Comparison of ENCODE assay signal across 22 cellular contexts in the genomic region with DNA sequence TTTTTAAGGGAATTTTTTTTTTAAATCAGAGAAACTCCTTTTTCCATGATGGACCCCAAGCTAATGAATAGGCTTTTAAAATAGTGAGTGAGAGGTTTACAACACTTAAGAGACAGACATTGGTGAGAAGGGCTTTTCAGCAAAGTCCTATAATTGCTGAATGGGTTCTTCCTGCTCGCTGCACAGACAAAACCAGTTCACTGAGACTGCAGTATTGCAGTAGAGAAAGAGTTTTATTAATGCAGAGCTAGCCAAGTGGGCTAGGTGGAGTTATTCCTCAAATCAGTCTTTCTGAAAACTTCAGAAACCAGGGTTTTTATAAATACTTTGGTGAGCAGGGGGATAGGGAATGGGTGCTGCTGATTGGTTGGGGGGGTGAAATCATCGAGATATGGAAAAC. TPM values are rescaled to one million over a fixed set of nuclear protein-coding genes. Genes with fewer than 3 reads are reported as not detected.
DNase-seq lines count a peak whose midpoint lies in the region; ATAC-seq, FAIRE-seq and TF ChIP-seq lines count a peak whose summit lies in the region.
"Had no signal": no experiment of that assay in that cellular context is flagged by ENCODE, and none has a peak within 500 bp of the region (broad histone marks: within the 10 kb centered on the region; RNA-seq: fewer than 3 reads in every experiment).

No MANE protein-coding gene starts in this region.

- no peaks in the 10 kb centered on the region for H4K20me1 ChIP-seq in K562 (replicated peaks; ENCODE audit: control insufficient read depth, insufficient read depth, low read length)

- H3K9me3 ChIP-seq in K562 (replicated peaks; ENCODE audit: control insufficient read depth, insufficient read depth, low read depth, low read length) (peaks cover 3% of the 10 kb centered on the region; the same call in 1 of the 2 replicates), liver (ENCODE audit: control insufficient read depth in 4 of 4, low read length in 3 of 4) (no peaks in the 10 kb centered on the region), prostate gland (no peaks in the 10 kb centered on the region), uterus (no peaks in the 10 kb centered on the region)

- no peak for FAIRE-seq in K562 (lab: Jason Lieb, UNC)
- FAIRE-seq: A549, D721Med, G401.6, GM12891 had no signal

- H3K27ac ChIP-seq in K562 (ENCODE audit: extremely low read depth, low read depth, low read length) (no peak overlapping the region), liver (ENCODE audit: low read depth in 1 of 2, low read length in 2 of 2) (peak overlapping the region; percentile 83 to 96), prostate gland (peak overlapping the region; percentile 74 to 79), uterus (peak overlapping the region; percentile 35 to 45)
- H3K27ac ChIP-seq: A549 had no signal

- ATAC-seq in K562, result no peak
- ATAC-seq in GM19463 (IDR thresholded peaks at IDR 0.05; ENCODE audit: unreplicated experiment), result no peak
- ATAC-seq: A549; CD8-positive, alpha-beta T cell had no signal

- in situ Hi-C loops in K562 (cut with MboI), result no loop called here

- TF ChIP-seq CTCF in K562 (IDR thresholded peaks at IDR 0.05 in 2 of 3, conservative IDR thresholded peaks at IDR 0.05 in 1 of 3; ENCODE audit: insufficient read depth in 2 of 3, low read depth in 1 of 3, low read length in 3 of 3) (no peak), liver (IDR thresholded peaks at IDR 0.05; ENCODE audit: low read depth, low read length, missing input control) (no peak), prostate gland (IDR thresholded peaks at IDR 0.05) (no peak), uterus (IDR thresholded peaks at IDR 0.05) (no peak)

- H3K4me3 ChIP-seq in K562 (no peak overlapping the region), liver (ENCODE audit: low read depth in 1 of 3, low read length in 3 of 3) (no peak overlapping the region), prostate gland (no peak overlapping the region), uterus (no peak overlapping the region)
- H3K4me3 ChIP-seq: A549 had no signal

- peaks cover 6 to 13% of the 10 kb centered on the region in 2 experiments; a peak in 3 of 5 replicates for H3K4me1 ChIP-seq in K562 (replicated peaks in 1 of 2; ENCODE audit: control insufficient read depth in 2 of 2, insufficient read depth in 2 of 2, low read length in 2 of 2)
- H3K4me1 ChIP-seq in liver (ENCODE audit: control insufficient read depth in 4 of 4, insufficient read depth in 4 of 4, low read length in 3 of 4), result peaks cover 8 to 51% (median 18%) of the 10 kb centered on the region in 4 donors
- peaks cover 7% of the 10 kb centered on the region for H3K4me1 ChIP-seq in prostate gland (replicated peaks)
- H3K4me1 ChIP-seq in uterus, result no peaks in the 10 kb centered on the region
- H3K4me1 ChIP-seq: A549 had no signal

- TF ChIP-seq POLR2A in K562 (conservative IDR thresholded peaks at IDR 0.05) (no peak), prostate gland (IDR thresholded peaks at IDR 0.05) (no peak), uterus (IDR thresholded peaks at IDR 0.05) (no peak)

- no peak overlapping the region for H2AFZ ChIP-seq in K562 (ENCODE audit: low read depth, low read length)

- intact Hi-C loops in K562 (cut with micrococcal nuclease), result no loop called here
- intact Hi-C loops in prostate gland (cut with DNase I), result no loop called here
- intact Hi-C loops in uterus (cut with DNase I; ENCODE audit: low total_unique reads), result no loop called here

- TF ChIP-seq RAD21 in K562 (CRISPR knock-in tag; conservative IDR thresholded peaks at IDR 0.05 in 1 of 2, IDR thresholded peaks at IDR 0.05 in 1 of 2) (no peak), liver (IDR thresholded peaks at IDR 0.05) (no peak)

- H3K79me2 ChIP-seq in K562 (ENCODE audit: control insufficient read depth, insufficient read depth, low read length), result no peaks in the 10 kb centered on the region

- H3K9ac ChIP-seq in K562 (ENCODE audit: insufficient read depth in 1 of 2, low read depth in 2 of 2, low read length in 2 of 2) (no peak overlapping the region), liver (ENCODE audit: low read depth in 1 of 2, low read length in 2 of 2) (no peak overlapping the region)

- DNase-seq in K562 (ENCODE audit: extremely low read depth in 1 of 4, low spot score in 3 of 4) (no peak), prostate gland (ENCODE audit: low spot score) (no peak), uterus (no peak), kidney tubule cell (ENCODE audit: low spot score) (no peak), HuH-7.5 (ENCODE audit: low spot score) (no peak)
- DNase-seq in activated naive CD4-positive, alpha-beta T cell treated with Interleukin-2 at 50 U/mL for 16 hours, result no peak
- DNase-seq: CD8-positive, alpha-beta T cell; COR-L47; DMS153; DMS79 treated with DMSO at 0.1 percent for 48 hours; EL; HCEC 1CT; HFFc6 had no signal

- POLR2A ChIA-PET in K562 (lab: Yijun Ruan, JAX), result no interaction called here

- CTCF ChIA-PET in K562 (lab: Yijun Ruan, JAX; ENCODE audit: low intra/inter-chr PET ratio), result no interaction called here

- no peak overlapping the region for H3K4me2 ChIP-seq in K562 (ENCODE audit: insufficient read depth, low read length)
- H3K4me2 ChIP-seq: A549 had no signal

- WGBS in K562 (ENCODE audit: insufficient coverage, low coverage, missing lambda C conversion rate), result 23% methylated on average over 2 of the region's 2 CpGs
- WGBS in liver, result 95% methylated on average over 2 of the region's 2 CpGs
- WGBS in prostate gland, result 98% methylated on average over 2 of the region's 2 CpGs

- H3K27me3 ChIP-seq in K562 (ENCODE audit: control insufficient read depth in 2 of 2, insufficient read depth in 2 of 2, low read length in 2 of 2) (peaks cover 3 to 22% of the 10 kb centered on the region in 2 experiments; a peak in 3 of 5 replicates), liver (ENCODE audit: control insufficient read depth in 4 of 4, insufficient read depth in 4 of 4, low read length in 3 of 4) (no peaks in the 10 kb centered on the region), prostate gland (replicated peaks; ENCODE audit: insufficient read depth) (no peaks in the 10 kb centered on the region), uterus (no peaks in the 10 kb centered on the region)

- H3K36me3 ChIP-seq in K562 (ENCODE audit: control insufficient read depth, insufficient read depth, low read length), result no peaks in the 10 kb centered on the region
- H3K36me3 ChIP-seq in liver (ENCODE audit: control insufficient read depth in 4 of 4, insufficient read depth in 3 of 4, low read depth in 1 of 4, low read length in 3 of 4), result no peaks in the 10 kb centered on the region
- no peaks in the 10 kb centered on the region for H3K36me3 ChIP-seq in prostate gland
- no peaks in the 10 kb centered on the region for H3K36me3 ChIP-seq in uterus

- no TSS peak for BruUV-seq in K562 (replicated peaks; lab: Mats Ljungman, UMichigan)

- no peaks in the 10 kb centered on the region for H3K9me1 ChIP-seq in K562 (ENCODE audit: control insufficient read depth, insufficient read depth, low read length)

- no peak for TF ChIP-seq EP300 in K562 (IDR thresholded peaks at IDR 0.05; ENCODE audit: low read length)

RNA-seq across cellular contexts. Expression of gene SLC2A10, which starts 3.2 kb away (rescaled TPM):
- total RNA-seq in K562 (2011; cell fraction: chromatin; rRNA removed; ENCODE audit: low replicate concordance), result 0.21 TPM in 1 of 2 replicates, not detected in the other
- total RNA-seq in K562 (2011; cell fraction: nucleolus; rRNA removed), result 1.0 and 1.8 TPM in 2 replicates
- total RNA-seq in K562 (2011; cell fraction: nucleoplasm; rRNA removed), result 1.7 and 1.9 TPM in 2 replicates
- total RNA-seq in K562 (2014; rRNA removed) (0.86 and 1.8 TPM in 2 replicates), K562 (2014; rRNA removed; fragmentation: Illumina TruSeq; extraction: Trizol) (0.06 and 0.07 TPM in 2 replicates), K562 (2015; rRNA removed; fragmentation: Illumina TruSeq; extraction: Trizol) (0.22 and 0.57 TPM in 2 replicates), K562 (2021) (0.16 and 0.58 TPM in 2 replicates), liver (10 to 100 TPM in 1 of 2 donors, 1 to 10 TPM in 1; 8.0 to 79.7 TPM), prostate gland (10 to 100 TPM; 49.8 to 54.9 TPM), uterus (10 to 100 TPM in 2 of 4 donors, 1 to 10 TPM in 2; 1.3 to 32.3 (median 12.6) TPM)
- polyA plus RNA-seq in K562 (2011; rRNA removed) (0.10 and 0.38 TPM in 2 replicates), K562 (2014; fragmentation: Illumina TruSeq; extraction: Trizol) (0.12 and 0.14 TPM in 2 replicates), K562 (2014; fragmentation: Nextera tagmentation; extraction: Ambion mirVana) (under 1 TPM; 0.01 to 0.08 TPM), K562 (2014; rRNA removed) (0.04 and 0.11 TPM in 2 replicates), liver (10 to 100 TPM; 14.4 to 38.9 TPM)
- 0.22 and 0.33 TPM in 2 replicates for polyA plus RNA-seq in K562 (2011; cell fraction: cytosol; rRNA removed)
- 1.1 and 1.7 TPM in 2 replicates for polyA plus RNA-seq in K562 (2011; cell fraction: nucleus; rRNA removed)
- 0.64 and 2.1 TPM in 2 replicates for polyA plus RNA-seq in K562 (2012)
- 0.07 and 0.84 TPM in 2 replicates for polyA minus RNA-seq in K562 (2011; rRNA and poly(A)+ RNA removed)
- 0.82 TPM in 1 of 2 replicates, not detected in the other for polyA minus RNA-seq in K562 (2011; cell fraction: cytosol; rRNA and poly(A)+ RNA removed)
- 1.4 TPM in 1 of 2 replicates, not detected in the other for polyA minus RNA-seq in K562 (2011; cell fraction: nucleus; rRNA and poly(A)+ RNA removed)
- total RNA-seq: CD8-positive, alpha-beta T cell had no signal
- polyA plus RNA-seq: CD14-positive monocyte had no signal

RNA-seq across cellular contexts. Expression of gene TP53RK, which starts 17.0 kb away (rescaled TPM):
- total RNA-seq in K562 (2011; cell fraction: chromatin; rRNA removed; ENCODE audit: low replicate concordance), result 8.1 and 13.3 TPM in 2 replicates
- 8.9 and 10.0 TPM in 2 replicates for total RNA-seq in K562 (2011; cell fraction: nucleolus; rRNA removed)
- total RNA-seq in K562 (2011; cell fraction: nucleoplasm; rRNA removed), result 12.8 and 19.0 TPM in 2 replicates
- total RNA-seq in K562 (2014; rRNA removed), result 35.1 and 43.5 TPM in 2 replicates
- 17.2 and 18.4 TPM in 2 replicates for total RNA-seq in K562 (2014; rRNA removed; fragmentation: Illumina TruSeq; extraction: Trizol)
- 16.7 and 18.0 TPM in 2 replicates for total RNA-seq in K562 (2015; rRNA removed; fragmentation: Illumina TruSeq; extraction: Trizol)
- 12.9 and 16.4 TPM in 2 replicates for total RNA-seq in K562 (2021)
- polyA plus RNA-seq in K562 (2011; rRNA removed), result 14.4 and 18.3 TPM in 2 replicates
- 9.9 and 11.6 TPM in 2 replicates for polyA plus RNA-seq in K562 (2011; cell fraction: cytosol; rRNA removed)
- 5.7 and 7.0 TPM in 2 replicates for polyA plus RNA-seq in K562 (2011; cell fraction: nucleus; rRNA removed)
- 9.6 and 12.2 TPM in 2 replicates for polyA plus RNA-seq in K562 (2012)
- 10.7 and 13.2 TPM in 2 replicates for polyA plus RNA-seq in K562 (2014; fragmentation: Illumina TruSeq; extraction: Trizol)
- 1 to 10 TPM; 2.9 to 4.2 TPM for polyA plus RNA-seq in K562 (2014; fragmentation: Nextera tagmentation; extraction: Ambion mirVana)
- 18.5 and 24.8 TPM in 2 replicates for polyA plus RNA-seq in K562 (2014; rRNA removed)
- polyA minus RNA-seq in K562 (2011; rRNA and poly(A)+ RNA removed), result 9.8 and 12.9 TPM in 2 replicates
- 6.1 and 6.4 TPM in 2 replicates for polyA minus RNA-seq in K562 (2011; cell fraction: cytosol; rRNA and poly(A)+ RNA removed)
- 6.5 and 10.7 TPM in 2 replicates for polyA minus RNA-seq in K562 (2011; cell fraction: nucleus; rRNA and poly(A)+ RNA removed)
- total RNA-seq in liver, result 10 to 100 TPM in 1 of 2 donors, 1 to 10 TPM in 1; 7.9 to 12.8 TPM
- 1 to 10 TPM; 4.7 to 5.7 TPM for polyA plus RNA-seq in liver
- total RNA-seq in prostate gland, result 10 to 100 TPM; 23.2 to 29.6 TPM
- 10 to 100 TPM; 14.1 to 64.6 (median 40.2) TPM for total RNA-seq in uterus

RNA-seq across cellular contexts. Expression of gene SLC13A3, which starts 55.0 kb away (rescaled TPM):
- total RNA-seq in K562 (2011; cell fraction: chromatin; rRNA removed; ENCODE audit: low replicate concordance), result 16.8 and 17.8 TPM in 2 replicates
- total RNA-seq in K562 (2011; cell fraction: nucleolus; rRNA removed), result 12.0 and 14.7 TPM in 2 replicates
- 20.2 and 32.4 TPM in 2 replicates for total RNA-seq in K562 (2011; cell fraction: nucleoplasm; rRNA removed)
- total RNA-seq in K562 (2014; rRNA removed), result 9.9 and 10.0 TPM in 2 replicates
- 8.5 and 8.8 TPM in 2 replicates for total RNA-seq in K562 (2014; rRNA removed; fragmentation: Illumina TruSeq; extraction: Trizol)
- 6.4 and 7.1 TPM in 2 replicates for total RNA-seq in K562 (2015; rRNA removed; fragmentation: Illumina TruSeq; extraction: Trizol)
- 14.9 and 16.4 TPM in 2 replicates for total RNA-seq in K562 (2021)
- 8.5 and 11.2 TPM in 2 replicates for polyA plus RNA-seq in K562 (2011; rRNA removed)
- polyA plus RNA-seq in K562 (2011; cell fraction: cytosol; rRNA removed), result 6.1 and 11.5 TPM in 2 replicates
- 12.4 and 12.9 TPM in 2 replicates for polyA plus RNA-seq in K562 (2011; cell fraction: nucleus; rRNA removed)
- polyA plus RNA-seq in K562 (2012), result 9.8 and 12.8 TPM in 2 replicates
- 15.0 and 15.7 TPM in 2 replicates for polyA plus RNA-seq in K562 (2014; fragmentation: Illumina TruSeq; extraction: Trizol)
- polyA plus RNA-seq in K562 (2014; fragmentation: Nextera tagmentation; extraction: Ambion mirVana), result 1 to 10 TPM; 5.5 to 7.3 TPM
- polyA plus RNA-seq in K562 (2014; rRNA removed), result 7.9 and 9.1 TPM in 2 replicates
- 9.0 and 11.4 TPM in 2 replicates for polyA minus RNA-seq in K562 (2011; rRNA and poly(A)+ RNA removed)
- polyA minus RNA-seq in K562 (2011; cell fraction: cytosol; rRNA and poly(A)+ RNA removed), result 6.6 and 8.1 TPM in 2 replicates
- 6.6 and 14.7 TPM in 2 replicates for polyA minus RNA-seq in K562 (2011; cell fraction: nucleus; rRNA and poly(A)+ RNA removed)
- 10 to 100 TPM in 1 of 2 donors, 1 to 10 TPM in 1; 1.5 to 10.7 TPM for total RNA-seq in liver
- polyA plus RNA-seq in liver, result 1 to 10 TPM; 7.9 to 8.8 TPM
- total RNA-seq in prostate gland, result 10 to 100 TPM; 10.5 to 16.9 TPM
- 1 to 10 TPM in 2 of 4 donors, under 1 TPM in 1, not detected in 1; under 0.01 to 4.2 (median 4.2) TPM for total RNA-seq in uterus
- total RNA-seq: H4, HT-29 had no signal
- polyA plus RNA-seq: CD14-positive monocyte had no signal
